12 cellular contexts compared by ENCODE assay signal in genomic region chr9:37923796-37924430, GRCh38.
"Had no signal": no experiment of that assay in that cellular context is flagged by ENCODE, and none has a peak within 500 bp of the region (broad histone marks: within the 10 kb centered on the region; RNA-seq: fewer than 3 reads in every experiment).

No MANE protein-coding gene starts in this region.

- H3K36me3 Mint-ChIP-seq: activated naive CD8-positive, alpha-beta T cell; natural killer cell had no signal

- H3K27ac Mint-ChIP-seq: activated CD4-positive, alpha-beta T cell treated with anti-CD3 and anti-CD28 coated beads for 36 hours; activated naive CD8-positive, alpha-beta T cell; natural killer cell; stimulated activated naive CD8-positive, alpha-beta T cell treated with anti-CD3 and anti-CD28 coated beads, Interleukin-15, amount 100 ng/mL, for 72 hours had no signal

- ATAC-seq: activated CD4-positive, alpha-beta T cell treated with anti-CD3 and anti-CD28 coated beads for 36 hours; foreskin keratinocyte; left colon; lower lobe of right lung; natural killer cell; stimulated activated naive CD8-positive, alpha-beta T cell treated with anti-CD3 and anti-CD28 coated beads, Interleukin-15, amount 100 ng/mL, for 72 hours had no signal

- H3K27me3 Mint-ChIP-seq: activated CD4-positive, alpha-beta T cell treated with anti-CD3 and anti-CD28 coated beads for 36 hours; activated naive CD8-positive, alpha-beta T cell; stimulated activated naive CD8-positive, alpha-beta T cell treated with anti-CD3 and anti-CD28 coated beads, Interleukin-15, amount 100 ng/mL, for 72 hours had no signal

- H3K4me1 ChIP-seq: transverse colon had no signal

- DNase-seq: activated CD4-positive, alpha-beta T cell treated with anti-CD3 and anti-CD28 coated beads for 36 hours; activated CD4-positive, alpha-beta T cell treated with anti-CD3 and anti-CD28 coated beads, Interleukin-2, amount 50 U/mL, for 48 hours; foreskin keratinocyte; left colon; lower lobe of right lung; natural killer cell; stimulated activated naive CD8-positive, alpha-beta T cell treated with anti-CD3 and anti-CD28 coated beads, Interleukin-15, amount 100 ng/mL, for 72 hours; transverse colon had no signal

- H3K4me3 ChIP-seq: hepatocyte, lower lobe of right lung, suprapubic skin, transverse colon had no signal

- H3K27me3 ChIP-seq: foreskin keratinocyte, hepatocyte, suprapubic skin, transverse colon had no signal

- H3K4me3 Mint-ChIP-seq: activated CD4-positive, alpha-beta T cell treated with anti-CD3 and anti-CD28 coated beads for 36 hours; activated naive CD8-positive, alpha-beta T cell; natural killer cell; stimulated activated naive CD8-positive, alpha-beta T cell treated with anti-CD3 and anti-CD28 coated beads, Interleukin-15, amount 100 ng/mL, for 72 hours had no signal

- H3K9me3 ChIP-seq: lower lobe of right lung, suprapubic skin, transverse colon had no signal

- H3K4me2 ChIP-seq: hepatocyte had no signal

- H2AFZ ChIP-seq: hepatocyte had no signal

- H3K9me3 Mint-ChIP-seq: natural killer cell; stimulated activated naive CD8-positive, alpha-beta T cell treated with anti-CD3 and anti-CD28 coated beads, Interleukin-15, amount 100 ng/mL, for 72 hours had no signal

- H3K36me3 ChIP-seq: suprapubic skin, transverse colon had no signal

- H3K27ac ChIP-seq: epithelial cell of prostate, foreskin keratinocyte, hepatocyte, lower lobe of right lung, suprapubic skin, transverse colon had no signal
